Comparison of ENCODE assay signal across 9 cellular contexts in genomic region chr4:59553739-59554126, GRCh38.
DNase-seq lines count a peak whose midpoint lies in the region; ATAC-seq and TF ChIP-seq lines count a peak whose summit lies in the region.
"Had no signal": no experiment of that assay in that cellular context is flagged by ENCODE, and none has a peak within 500 bp of the region (broad histone marks: within the 10 kb centered on the region; RNA-seq: fewer than 3 reads in every experiment).

No MANE protein-coding gene starts in this region.

- no peaks in the 10 kb centered on the region for H3K36me3 Mint-ChIP-seq in activated T-cell treated with anti-CD3 and anti-CD28 coated beads, Interleukin-2, amount 50 U/mL, for 4 hours (ENCODE audit: insufficient read depth)

- H3K36me3 ChIP-seq in ascending aorta = no peaks in the 10 kb centered on the region

- intact Hi-C loops in ascending aorta (cut with DNase I) = no loop called here

- DNase-seq in ascending aorta (ENCODE audit: low spot score in 2 of 2) (no peak), non-pigmented ciliary epithelial cell (ENCODE audit: low read depth) (peak; percentile 30), NOMO-1 (lab: John Stamatoyannopoulos, UW; ENCODE audit: unreplicated experiment in 2 of 2) (no peak), ecto neural progenitor cell (ENCODE audit: low spot score) (no peak)
- no peak for DNase-seq in activated T-cell treated with anti-CD3 and anti-CD28 coated beads, Interleukin-2, amount 50 U/mL, for 4 hours
- DNase-seq: NCI-H1092 treated with DMSO at 0.1 percent for 48 hours had no signal

- H3K27ac ChIP-seq in ascending aorta = no peak overlapping the region

- H3K9me3 Mint-ChIP-seq in activated T-cell treated with anti-CD3 and anti-CD28 coated beads, Interleukin-2, amount 50 U/mL, for 4 hours = peaks cover 15% of the 10 kb centered on the region

- TF ChIP-seq CTCF in ascending aorta (IDR thresholded peaks at IDR 0.05) = no peak

- no peaks in the 10 kb centered on the region for H3K4me1 ChIP-seq in ascending aorta

- no peak overlapping the region for H3K4me3 Mint-ChIP-seq in activated T-cell treated with anti-CD3 and anti-CD28 coated beads, Interleukin-2, amount 50 U/mL, for 4 hours

- peak overlapping the region; percentile 31 to 51 for H3K4me3 ChIP-seq in ascending aorta

- H3K27me3 ChIP-seq in ascending aorta = no peaks in the 10 kb centered on the region

- ATAC-seq in GM18861 (IDR thresholded peaks at IDR 0.05; ENCODE audit: unreplicated experiment) (peak; percentile 49), HG03354 (IDR thresholded peaks at IDR 0.05; ENCODE audit: poor library complexity, severe bottlenecking, unreplicated experiment) (peak; percentile 73), GM21737 (IDR thresholded peaks at IDR 0.05; ENCODE audit: unreplicated experiment) (no peak)
- no peak for ATAC-seq in activated T-cell treated with anti-CD3 and anti-CD28 coated beads, Interleukin-2, amount 50 U/mL, for 4 hours

- no peaks in the 10 kb centered on the region for H3K27me3 Mint-ChIP-seq in activated T-cell treated with anti-CD3 and anti-CD28 coated beads, Interleukin-2, amount 50 U/mL, for 4 hours (ENCODE audit: low read depth)

- no peaks in the 10 kb centered on the region for H3K4me1 Mint-ChIP-seq in activated T-cell treated with anti-CD3 and anti-CD28 coated beads, Interleukin-2, amount 50 U/mL, for 4 hours (ENCODE audit: low read depth)

- H3K9me3 ChIP-seq in ascending aorta = no peaks in the 10 kb centered on the region

Comparison
In these comparisons a context has a peak if more than half of its experiments do, and no peak if none do; other contexts are left out.
1. ATAC-seq: peak in GM18861 (single experiment) and HG03354 (single experiment); none in GM21737 (single experiment) and activated T-cell treated with anti-CD3 and anti-CD28 coated beads, Interleukin-2, amount 50 U/mL, for 4 hours (0 of 2).